Comparison of ENCODE assay signal across 10 cellular contexts in genomic region chr9:83154087-83154736, GRCh38.
DNase-seq lines count a peak whose midpoint lies in the region; ATAC-seq and TF ChIP-seq lines count a peak whose summit lies in the region.
"Had no signal": no experiment of that assay in that cellular context is flagged by ENCODE, and none has a peak within 500 bp of the region (broad histone marks: within the 10 kb centered on the region; RNA-seq: fewer than 3 reads in every experiment).

No MANE protein-coding gene starts in this region.

- no peaks in the 10 kb centered on the region for H3K9me2 ChIP-seq in GM23248 (ENCODE audit: insufficient read depth)
- H3K9me2 ChIP-seq: SK-N-SH had no signal

- peaks cover 0 to 13% (median 0%) of the 10 kb centered on the region in 9 donors for H3K9me3 Mint-ChIP-seq in naive thymus-derived CD8-positive, alpha-beta T cell
- H3K9me3 Mint-ChIP-seq: endodermal cell had no signal

- WGBS in GM23248 (ENCODE audit: low coverage in 1 of 2, low lambda C conversion rate in 2 of 2, missing lambda C conversion rate in 2 of 2), 2 experiments, result 67 to 71% methylated on average over 2 of the region's 2 CpGs

- no peaks in the 10 kb centered on the region for H3K27me3 ChIP-seq in GM23248 (replicated peaks; ENCODE audit: insufficient read depth)
- no peaks in the 10 kb centered on the region for H3K27me3 ChIP-seq in KMS-11 (ENCODE audit: insufficient read depth, low read depth)

- H3K27ac Mint-ChIP-seq in naive thymus-derived CD8-positive, alpha-beta T cell, result no peak overlapping the region
- H3K27ac Mint-ChIP-seq: endodermal cell had no signal

- H3K4me2 ChIP-seq in GM23248 (ENCODE audit: unreplicated experiment), result no peak overlapping the region
- H3K4me2 ChIP-seq in KMS-11, result peak overlapping the region; percentile 67
- H3K4me2 ChIP-seq: SK-N-SH had no signal

- ATAC-seq in GM18499 (IDR thresholded peaks at IDR 0.05; ENCODE audit: insufficient read depth, unreplicated experiment), result peak; percentile 92
- ATAC-seq in naive thymus-derived CD8-positive, alpha-beta T cell, result no peak

- POLR2A ChIA-PET in naive thymus-derived CD8-positive, alpha-beta T cell (lab: Charles Lee), result no interaction called here

- TF ChIP-seq CTCF in KMS-11 (conservative IDR thresholded peaks at IDR 0.05; ENCODE audit: low read depth, low read length), result no peak

- H3K36me3 ChIP-seq in GM23248 (ENCODE audit: low read depth), result no peaks in the 10 kb centered on the region
- no peaks in the 10 kb centered on the region for H3K36me3 ChIP-seq in KMS-11 (ENCODE audit: insufficient read depth)

- H3K27me3 Mint-ChIP-seq in naive thymus-derived CD8-positive, alpha-beta T cell, result peaks cover 0 to 10% (median 0%) of the 10 kb centered on the region in 5 donors

- H3K36me3 Mint-ChIP-seq in naive thymus-derived CD8-positive, alpha-beta T cell, result no peaks in the 10 kb centered on the region

- no peak overlapping the region for H3K4me3 Mint-ChIP-seq in naive thymus-derived CD8-positive, alpha-beta T cell
- H3K4me3 Mint-ChIP-seq: endodermal cell had no signal

- H3K9me3 ChIP-seq in GM23248 (ENCODE audit: low read depth), result no peaks in the 10 kb centered on the region
- H3K9me3 ChIP-seq: SK-N-SH had no signal

- no peaks in the 10 kb centered on the region for H3K4me1 ChIP-seq in GM23248 (ENCODE audit: insufficient read depth)
- peaks cover 40% of the 10 kb centered on the region for H3K4me1 ChIP-seq in KMS-11 (ENCODE audit: low read depth, poor library complexity, severe bottlenecking)

- no peak overlapping the region for H2AFZ ChIP-seq in GM23248
- H2AFZ ChIP-seq in KMS-11 (ENCODE audit: low read depth), result peak overlapping the region; percentile 24; the same call in 1 of the 2 replicates

- H3K4me1 Mint-ChIP-seq in naive thymus-derived CD8-positive, alpha-beta T cell, result no peaks in the 10 kb centered on the region
- H3K4me1 Mint-ChIP-seq: endodermal cell had no signal

- H4K20me1 ChIP-seq in GM23248 (ENCODE audit: insufficient read depth) (no peaks in the 10 kb centered on the region), KMS-11 (ENCODE audit: insufficient read depth) (no peaks in the 10 kb centered on the region)

- H3K27ac ChIP-seq in GM23248, result no peak overlapping the region
- peak overlapping the region; percentile 74 for H3K27ac ChIP-seq in KMS-11

- H3K79me2 ChIP-seq in GM23248 (ENCODE audit: insufficient read depth), result no peaks in the 10 kb centered on the region
- no peaks in the 10 kb centered on the region for H3K79me2 ChIP-seq in KMS-11 (ENCODE audit: insufficient read depth, low read depth)

- H3K9ac ChIP-seq in GM23248, result no peak overlapping the region
- no peak overlapping the region for H3K9ac ChIP-seq in KMS-11
- H3K9ac ChIP-seq: SK-N-SH had no signal

- DNase-seq in GM23248 (peak; percentile 50), kidney glomerular epithelial cell (lab: John Stamatoyannopoulos, UW) (peak; percentile 70), NCI-H2196 (lab: John Stamatoyannopoulos, UW; ENCODE audit: unreplicated experiment) (no peak), NCI-H446 (lab: John Stamatoyannopoulos, UW) (no peak), LoVo (ENCODE audit: low spot score) (no peak)
- no peak for DNase-seq in naive thymus-derived CD8-positive, alpha-beta T cell
- DNase-seq: endodermal cell, SK-N-SH had no signal

- no peak overlapping the region for H3K4me3 ChIP-seq in GM23248
- no peak overlapping the region for H3K4me3 ChIP-seq in KMS-11 (IDR thresholded peaks at IDR 0.05; ENCODE audit: insufficient read depth, low read depth, low read length)

- in situ Hi-C loops in GM23248 (cut with MboI), result no loop called here

- H3F3A ChIP-seq in GM23248 (ENCODE audit: insufficient read depth), result no peaks in the 10 kb centered on the region

Comparison
In these comparisons a context has a peak if more than half of its experiments do, and no peak if none do; other contexts are left out.
1. DNase-seq: peak in GM23248 (single experiment) and kidney glomerular epithelial cell (single experiment); none in NCI-H2196 (single experiment), NCI-H446 (0 of 2), LoVo (single experiment) and naive thymus-derived CD8-positive, alpha-beta T cell (0 of 10).